2 cellular contexts compared by ENCODE assay signal in genomic region chr13:106530907-106531520, GRCh38.
TF ChIP-seq lines count a peak whose summit lies in the region.

No MANE protein-coding gene starts in this region.

TF ChIP-seq in GM23338, 12 proteins besides CTCF, POLR2A, EP300 and RAD21:
- TF ChIP-seq, protein P1, sequence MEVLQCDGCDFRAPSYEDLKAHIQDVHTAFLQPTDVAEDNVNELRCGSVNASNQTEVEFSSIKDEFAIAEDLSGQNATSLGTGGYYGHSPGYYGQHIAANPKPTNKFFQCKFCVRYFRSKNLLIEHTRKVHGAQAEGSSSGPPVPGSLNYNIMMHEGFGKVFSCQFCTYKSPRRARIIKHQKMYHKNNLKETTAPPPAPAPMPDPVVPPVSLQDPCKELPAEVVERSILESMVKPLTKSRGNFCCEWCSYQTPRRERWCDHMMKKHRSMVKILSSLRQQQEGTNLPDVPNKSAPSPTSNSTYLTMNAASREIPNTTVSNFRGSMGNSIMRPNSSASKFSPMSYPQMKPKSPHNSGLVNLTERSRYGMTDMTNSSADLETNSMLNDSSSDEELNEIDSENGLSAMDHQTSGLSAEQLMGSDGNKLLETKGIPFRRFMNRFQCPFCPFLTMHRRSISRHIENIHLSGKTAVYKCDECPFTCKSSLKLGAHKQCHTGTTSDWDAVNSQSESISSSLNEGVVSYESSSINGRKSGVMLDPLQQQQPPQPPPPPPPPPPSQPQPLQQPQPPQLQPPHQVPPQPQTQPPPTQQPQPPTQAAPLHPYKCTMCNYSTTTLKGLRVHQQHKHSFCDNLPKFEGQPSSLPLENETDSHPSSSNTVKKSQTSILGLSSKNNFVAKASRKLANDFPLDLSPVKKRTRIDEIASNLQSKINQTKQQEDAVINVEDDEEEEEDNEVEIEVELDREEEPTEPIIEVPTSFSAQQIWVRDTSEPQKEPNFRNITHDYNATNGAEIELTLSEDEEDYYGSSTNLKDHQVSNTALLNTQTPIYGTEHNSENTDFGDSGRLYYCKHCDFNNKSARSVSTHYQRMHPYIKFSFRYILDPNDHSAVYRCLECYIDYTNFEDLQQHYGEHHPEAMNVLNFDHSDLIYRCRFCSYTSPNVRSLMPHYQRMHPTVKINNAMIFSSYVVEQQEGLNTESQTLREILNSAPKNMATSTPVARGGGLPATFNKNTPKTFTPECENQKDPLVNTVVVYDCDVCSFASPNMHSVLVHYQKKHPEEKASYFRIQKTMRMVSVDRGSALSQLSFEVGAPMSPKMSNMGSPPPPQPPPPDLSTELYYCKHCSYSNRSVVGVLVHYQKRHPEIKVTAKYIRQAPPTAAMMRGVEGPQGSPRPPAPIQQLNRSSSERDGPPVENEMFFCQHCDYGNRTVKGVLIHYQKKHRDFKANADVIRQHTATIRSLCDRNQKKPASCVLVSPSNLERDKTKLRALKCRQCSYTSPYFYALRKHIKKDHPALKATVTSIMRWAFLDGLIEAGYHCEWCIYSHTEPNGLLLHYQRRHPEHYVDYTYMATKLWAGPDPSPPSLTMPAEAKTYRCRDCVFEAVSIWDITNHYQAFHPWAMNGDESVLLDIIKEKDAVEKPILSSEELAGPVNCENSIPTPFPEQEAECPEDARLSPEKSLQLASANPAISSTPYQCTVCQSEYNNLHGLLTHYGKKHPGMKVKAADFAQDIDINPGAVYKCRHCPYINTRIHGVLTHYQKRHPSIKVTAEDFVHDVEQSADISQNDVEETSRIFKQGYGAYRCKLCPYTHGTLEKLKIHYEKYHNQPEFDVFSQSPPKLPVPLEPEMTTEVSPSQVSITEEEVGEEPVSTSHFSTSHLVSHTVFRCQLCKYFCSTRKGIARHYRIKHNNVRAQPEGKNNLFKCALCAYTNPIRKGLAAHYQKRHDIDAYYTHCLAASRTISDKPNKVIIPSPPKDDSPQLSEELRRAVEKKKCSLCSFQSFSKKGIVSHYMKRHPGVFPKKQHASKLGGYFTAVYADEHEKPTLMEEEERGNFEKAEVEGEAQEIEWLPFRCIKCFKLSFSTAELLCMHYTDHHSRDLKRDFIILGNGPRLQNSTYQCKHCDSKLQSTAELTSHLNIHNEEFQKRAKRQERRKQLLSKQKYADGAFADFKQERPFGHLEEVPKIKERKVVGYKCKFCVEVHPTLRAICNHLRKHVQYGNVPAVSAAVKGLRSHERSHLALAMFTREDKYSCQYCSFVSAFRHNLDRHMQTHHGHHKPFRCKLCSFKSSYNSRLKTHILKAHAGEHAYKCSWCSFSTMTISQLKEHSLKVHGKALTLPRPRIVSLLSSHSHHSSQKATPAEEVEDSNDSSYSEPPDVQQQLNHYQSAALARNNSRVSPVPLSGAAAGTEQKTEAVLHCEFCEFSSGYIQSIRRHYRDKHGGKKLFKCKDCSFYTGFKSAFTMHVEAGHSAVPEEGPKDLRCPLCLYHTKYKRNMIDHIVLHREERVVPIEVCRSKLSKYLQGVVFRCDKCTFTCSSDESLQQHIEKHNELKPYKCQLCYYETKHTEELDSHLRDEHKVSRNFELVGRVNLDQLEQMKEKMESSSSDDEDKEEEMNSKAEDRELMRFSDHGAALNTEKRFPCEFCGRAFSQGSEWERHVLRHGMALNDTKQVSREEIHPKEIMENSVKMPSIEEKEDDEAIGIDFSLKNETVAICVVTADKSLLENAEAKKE (CRISPR knock-in tag; IDR thresholded peaks at IDR 0.05), result no peak
- TF ChIP-seq, protein P2, sequence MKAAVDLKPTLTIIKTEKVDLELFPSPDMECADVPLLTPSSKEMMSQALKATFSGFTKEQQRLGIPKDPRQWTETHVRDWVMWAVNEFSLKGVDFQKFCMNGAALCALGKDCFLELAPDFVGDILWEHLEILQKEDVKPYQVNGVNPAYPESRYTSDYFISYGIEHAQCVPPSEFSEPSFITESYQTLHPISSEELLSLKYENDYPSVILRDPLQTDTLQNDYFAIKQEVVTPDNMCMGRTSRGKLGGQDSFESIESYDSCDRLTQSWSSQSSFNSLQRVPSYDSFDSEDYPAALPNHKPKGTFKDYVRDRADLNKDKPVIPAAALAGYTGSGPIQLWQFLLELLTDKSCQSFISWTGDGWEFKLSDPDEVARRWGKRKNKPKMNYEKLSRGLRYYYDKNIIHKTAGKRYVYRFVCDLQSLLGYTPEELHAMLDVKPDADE (IDR thresholded peaks at IDR 0.05), result no peak
- TF ChIP-seq ZNF114 (CRISPR knock-in tag; IDR thresholded peaks at IDR 0.05) (no peak), ZNF331 (CRISPR knock-in tag; IDR thresholded peaks at IDR 0.05; ENCODE audit: low read depth) (no peak), EZH2 (IDR thresholded peaks at IDR 0.05; ENCODE audit: low read depth, unreplicated experiment) (no peak), CREB1 (CRISPR knock-in tag; IDR thresholded peaks at IDR 0.05; ENCODE audit: low read depth) (no peak), JUNB (IDR thresholded peaks at IDR 0.05; ENCODE audit: unreplicated experiment) (no peak), STAT1 (IDR thresholded peaks at IDR 0.05; ENCODE audit: unreplicated experiment) (no peak), NANOG (IDR thresholded peaks at IDR 0.05; ENCODE audit: borderline replicate concordance) (no peak), POLR2AphosphoS5 (IDR thresholded peaks at IDR 0.05; ENCODE audit: low read depth) (no peak), EZH2phosphoT487 (IDR thresholded peaks at IDR 0.05; ENCODE audit: unreplicated experiment) (no peak)

TF ChIP-seq in SK-N-SH, 30 proteins besides CTCF, POLR2A, EP300 and RAD21 (continued from another document):
- TF ChIP-seq USF2 (IDR thresholded peaks at IDR 0.05; ENCODE audit: borderline replicate concordance, low read depth, low read length) (no peak), NFIC (IDR thresholded peaks at IDR 0.05; ENCODE audit: borderline replicate concordance) (no peak), ELF1 (IDR thresholded peaks at IDR 0.05) (no peak), SMC3 (IDR thresholded peaks at IDR 0.05; ENCODE audit: low read depth, low read length) (no peak), FOXJ3 (CRISPR knock-in tag; IDR thresholded peaks at IDR 0.05) (no peak)
